Comparison of ENCODE assay signal across 1 cellular context in the genomic region with DNA sequence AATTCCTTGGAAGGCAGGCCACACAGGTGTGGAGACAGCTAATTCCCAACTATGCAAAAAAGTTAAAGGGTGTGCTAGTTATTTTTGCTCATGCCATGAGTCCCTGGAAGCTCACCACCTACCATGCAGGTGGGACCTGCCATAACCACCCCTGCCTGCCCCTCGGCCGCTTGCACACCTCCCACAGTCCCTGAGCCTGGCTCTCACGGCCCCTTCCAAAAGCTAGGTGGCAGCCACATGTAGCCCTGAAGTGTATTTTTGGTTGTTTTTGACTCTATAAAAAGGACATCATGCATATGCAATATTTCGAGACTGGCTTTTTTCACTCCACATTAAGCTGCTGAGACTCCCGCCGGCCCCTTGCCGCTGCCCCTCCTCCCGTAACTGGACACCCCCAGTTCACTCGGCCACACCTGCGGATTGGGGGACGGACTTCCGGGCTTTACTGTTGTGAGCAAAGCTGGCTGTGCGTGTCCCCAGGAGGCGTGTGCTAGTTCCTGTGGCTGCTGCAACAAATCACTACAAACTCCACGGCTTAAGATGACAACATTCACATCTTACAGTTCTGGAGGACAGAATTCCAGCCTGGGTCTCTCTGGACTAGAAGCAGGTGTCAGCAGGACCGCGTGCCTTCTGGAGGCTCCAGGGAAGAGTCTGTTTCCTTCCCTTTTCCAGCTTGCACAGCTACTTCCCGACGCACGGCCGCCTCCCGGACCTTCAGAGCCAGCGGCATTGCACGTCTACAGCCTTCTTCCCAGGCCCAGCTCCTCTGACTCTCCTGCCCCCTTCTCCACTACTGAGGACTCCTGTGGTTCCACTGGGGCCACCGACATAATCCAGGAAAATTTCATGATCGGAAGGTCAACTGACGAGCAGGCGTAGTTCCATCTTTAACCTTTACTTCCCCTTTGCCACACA.
TF ChIP-seq lines count a peak whose summit lies in the region.

No MANE protein-coding gene starts in this region.

TF ChIP-seq in HepG2, 621 proteins besides CTCF, POLR2A, EP300 and RAD21 (continues in another document):
- TF ChIP-seq, protein P1, sequence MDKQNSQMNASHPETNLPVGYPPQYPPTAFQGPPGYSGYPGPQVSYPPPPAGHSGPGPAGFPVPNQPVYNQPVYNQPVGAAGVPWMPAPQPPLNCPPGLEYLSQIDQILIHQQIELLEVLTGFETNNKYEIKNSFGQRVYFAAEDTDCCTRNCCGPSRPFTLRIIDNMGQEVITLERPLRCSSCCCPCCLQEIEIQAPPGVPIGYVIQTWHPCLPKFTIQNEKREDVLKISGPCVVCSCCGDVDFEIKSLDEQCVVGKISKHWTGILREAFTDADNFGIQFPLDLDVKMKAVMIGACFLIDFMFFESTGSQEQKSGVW (CRISPR knock-in tag; IDR thresholded peaks at IDR 0.05; ENCODE audit: borderline replicate concordance) = no peak
- TF ChIP-seq IKZF4 (CRISPR knock-in tag; IDR thresholded peaks at IDR 0.05; ENCODE audit: borderline replicate concordance, low read depth, not compliant biosample characterization) (no peak), FOSL1 (CRISPR knock-in tag; IDR thresholded peaks at IDR 0.05; ENCODE audit: borderline replicate concordance) (no peak), ZNF883 (CRISPR knock-in tag; IDR thresholded peaks at IDR 0.05; ENCODE audit: not compliant biosample characterization) (no peak), GATAD2A (CRISPR knock-in tag; IDR thresholded peaks at IDR 0.05) (peak; percentile 19; the same call in 1 of the 2 replicates), FOXK2 (IDR thresholded peaks at IDR 0.05) (no peak), ZNF569 (CRISPR knock-in tag; IDR thresholded peaks at IDR 0.05; ENCODE audit: borderline replicate concordance) (no peak), ETV5 (CRISPR knock-in tag; IDR thresholded peaks at IDR 0.05; ENCODE audit: borderline replicate concordance) (peak; percentile 23; the same call in 1 of the 2 replicates), ZNF616 (CRISPR knock-in tag; IDR thresholded peaks at IDR 0.05; ENCODE audit: low read depth) (no peak), MATR3 (CRISPR knock-in tag; IDR thresholded peaks at IDR 0.05) (no peak), ZNF143 (CRISPR knock-in tag; IDR thresholded peaks at IDR 0.05) (no peak), ARHGAP35 (CRISPR knock-in tag; IDR thresholded peaks at IDR 0.05; ENCODE audit: borderline replicate concordance) (no peak), POGZ (CRISPR knock-in tag; IDR thresholded peaks at IDR 0.05) (no peak), ZNF549 (CRISPR knock-in tag; IDR thresholded peaks at IDR 0.05) (no peak)
- TF ChIP-seq, protein P2, sequence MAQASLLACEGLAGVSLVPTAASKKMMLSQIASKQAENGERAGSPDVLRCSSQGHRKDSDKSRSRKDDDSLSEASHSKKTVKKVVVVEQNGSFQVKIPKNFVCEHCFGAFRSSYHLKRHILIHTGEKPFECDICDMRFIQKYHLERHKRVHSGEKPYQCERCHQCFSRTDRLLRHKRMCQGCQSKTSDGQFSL (CRISPR knock-in tag; IDR thresholded peaks at IDR 0.05) = no peak
- TF ChIP-seq, protein P3, sequence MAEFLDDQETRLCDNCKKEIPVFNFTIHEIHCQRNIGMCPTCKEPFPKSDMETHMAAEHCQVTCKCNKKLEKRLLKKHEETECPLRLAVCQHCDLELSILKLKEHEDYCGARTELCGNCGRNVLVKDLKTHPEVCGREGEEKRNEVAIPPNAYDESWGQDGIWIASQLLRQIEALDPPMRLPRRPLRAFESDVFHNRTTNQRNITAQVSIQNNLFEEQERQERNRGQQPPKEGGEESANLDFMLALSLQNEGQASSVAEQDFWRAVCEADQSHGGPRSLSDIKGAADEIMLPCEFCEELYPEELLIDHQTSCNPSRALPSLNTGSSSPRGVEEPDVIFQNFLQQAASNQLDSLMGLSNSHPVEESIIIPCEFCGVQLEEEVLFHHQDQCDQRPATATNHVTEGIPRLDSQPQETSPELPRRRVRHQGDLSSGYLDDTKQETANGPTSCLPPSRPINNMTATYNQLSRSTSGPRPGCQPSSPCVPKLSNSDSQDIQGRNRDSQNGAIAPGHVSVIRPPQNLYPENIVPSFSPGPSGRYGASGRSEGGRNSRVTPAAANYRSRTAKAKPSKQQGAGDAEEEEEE (CRISPR knock-in tag; IDR thresholded peaks at IDR 0.05; ENCODE audit: borderline replicate concordance) = no peak
- TF ChIP-seq, protein P4, sequence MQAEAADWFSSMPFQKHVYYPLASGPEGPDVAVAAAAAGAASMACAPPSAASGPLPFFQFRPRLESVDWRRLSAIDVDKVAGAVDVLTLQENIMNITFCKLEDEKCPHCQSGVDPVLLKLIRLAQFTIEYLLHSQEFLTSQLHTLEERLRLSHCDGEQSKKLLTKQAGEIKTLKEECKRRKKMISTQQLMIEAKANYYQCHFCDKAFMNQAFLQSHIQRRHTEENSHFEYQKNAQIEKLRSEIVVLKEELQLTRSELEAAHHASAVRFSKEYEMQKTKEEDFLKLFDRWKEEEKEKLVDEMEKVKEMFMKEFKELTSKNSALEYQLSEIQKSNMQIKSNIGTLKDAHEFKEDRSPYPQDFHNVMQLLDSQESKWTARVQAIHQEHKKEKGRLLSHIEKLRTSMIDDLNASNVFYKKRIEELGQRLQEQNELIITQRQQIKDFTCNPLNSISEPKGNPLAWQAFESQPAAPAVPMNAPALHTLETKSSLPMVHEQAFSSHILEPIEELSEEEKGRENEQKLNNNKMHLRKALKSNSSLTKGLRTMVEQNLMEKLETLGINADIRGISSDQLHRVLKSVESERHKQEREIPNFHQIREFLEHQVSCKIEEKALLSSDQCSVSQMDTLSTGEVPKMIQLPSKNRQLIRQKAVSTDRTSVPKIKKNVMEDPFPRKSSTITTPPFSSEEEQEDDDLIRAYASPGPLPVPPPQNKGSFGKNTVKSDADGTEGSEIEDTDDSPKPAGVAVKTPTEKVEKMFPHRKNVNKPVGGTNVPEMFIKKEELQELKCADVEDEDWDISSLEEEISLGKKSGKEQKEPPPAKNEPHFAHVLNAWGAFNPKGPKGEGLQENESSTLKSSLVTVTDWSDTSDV (CRISPR knock-in tag; IDR thresholded peaks at IDR 0.05) = no peak
- TF ChIP-seq, protein P5, sequence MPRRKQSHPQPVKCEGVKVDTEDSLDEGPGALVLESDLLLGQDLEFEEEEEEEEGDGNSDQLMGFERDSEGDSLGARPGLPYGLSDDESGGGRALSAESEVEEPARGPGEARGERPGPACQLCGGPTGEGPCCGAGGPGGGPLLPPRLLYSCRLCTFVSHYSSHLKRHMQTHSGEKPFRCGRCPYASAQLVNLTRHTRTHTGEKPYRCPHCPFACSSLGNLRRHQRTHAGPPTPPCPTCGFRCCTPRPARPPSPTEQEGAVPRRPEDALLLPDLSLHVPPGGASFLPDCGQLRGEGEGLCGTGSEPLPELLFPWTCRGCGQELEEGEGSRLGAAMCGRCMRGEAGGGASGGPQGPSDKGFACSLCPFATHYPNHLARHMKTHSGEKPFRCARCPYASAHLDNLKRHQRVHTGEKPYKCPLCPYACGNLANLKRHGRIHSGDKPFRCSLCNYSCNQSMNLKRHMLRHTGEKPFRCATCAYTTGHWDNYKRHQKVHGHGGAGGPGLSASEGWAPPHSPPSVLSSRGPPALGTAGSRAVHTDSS (CRISPR knock-in tag; conservative IDR thresholded peaks at IDR 0.05) = no peak
- TF ChIP-seq, protein P6, sequence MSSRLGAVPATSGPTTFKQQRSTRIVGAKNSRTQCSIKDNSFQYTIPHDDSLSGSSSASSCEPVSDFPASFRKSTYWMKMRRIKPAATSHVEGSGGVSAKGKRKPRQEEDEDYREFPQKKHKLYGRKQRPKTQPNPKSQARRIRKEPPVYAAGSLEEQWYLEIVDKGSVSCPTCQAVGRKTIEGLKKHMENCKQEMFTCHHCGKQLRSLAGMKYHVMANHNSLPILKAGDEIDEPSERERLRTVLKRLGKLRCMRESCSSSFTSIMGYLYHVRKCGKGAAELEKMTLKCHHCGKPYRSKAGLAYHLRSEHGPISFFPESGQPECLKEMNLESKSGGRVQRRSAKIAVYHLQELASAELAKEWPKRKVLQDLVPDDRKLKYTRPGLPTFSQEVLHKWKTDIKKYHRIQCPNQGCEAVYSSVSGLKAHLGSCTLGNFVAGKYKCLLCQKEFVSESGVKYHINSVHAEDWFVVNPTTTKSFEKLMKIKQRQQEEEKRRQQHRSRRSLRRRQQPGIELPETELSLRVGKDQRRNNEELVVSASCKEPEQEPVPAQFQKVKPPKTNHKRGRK (CRISPR knock-in tag; IDR thresholded peaks at IDR 0.05) = no peak
- TF ChIP-seq, protein P7, sequence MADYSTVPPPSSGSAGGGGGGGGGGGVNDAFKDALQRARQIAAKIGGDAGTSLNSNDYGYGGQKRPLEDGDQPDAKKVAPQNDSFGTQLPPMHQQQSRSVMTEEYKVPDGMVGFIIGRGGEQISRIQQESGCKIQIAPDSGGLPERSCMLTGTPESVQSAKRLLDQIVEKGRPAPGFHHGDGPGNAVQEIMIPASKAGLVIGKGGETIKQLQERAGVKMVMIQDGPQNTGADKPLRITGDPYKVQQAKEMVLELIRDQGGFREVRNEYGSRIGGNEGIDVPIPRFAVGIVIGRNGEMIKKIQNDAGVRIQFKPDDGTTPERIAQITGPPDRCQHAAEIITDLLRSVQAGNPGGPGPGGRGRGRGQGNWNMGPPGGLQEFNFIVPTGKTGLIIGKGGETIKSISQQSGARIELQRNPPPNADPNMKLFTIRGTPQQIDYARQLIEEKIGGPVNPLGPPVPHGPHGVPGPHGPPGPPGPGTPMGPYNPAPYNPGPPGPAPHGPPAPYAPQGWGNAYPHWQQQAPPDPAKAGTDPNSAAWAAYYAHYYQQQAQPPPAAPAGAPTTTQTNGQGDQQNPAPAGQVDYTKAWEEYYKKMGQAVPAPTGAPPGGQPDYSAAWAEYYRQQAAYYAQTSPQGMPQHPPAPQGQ (CRISPR knock-in tag; IDR thresholded peaks at IDR 0.05; ENCODE audit: borderline replicate concordance) = no peak
- TF ChIP-seq, protein P8, sequence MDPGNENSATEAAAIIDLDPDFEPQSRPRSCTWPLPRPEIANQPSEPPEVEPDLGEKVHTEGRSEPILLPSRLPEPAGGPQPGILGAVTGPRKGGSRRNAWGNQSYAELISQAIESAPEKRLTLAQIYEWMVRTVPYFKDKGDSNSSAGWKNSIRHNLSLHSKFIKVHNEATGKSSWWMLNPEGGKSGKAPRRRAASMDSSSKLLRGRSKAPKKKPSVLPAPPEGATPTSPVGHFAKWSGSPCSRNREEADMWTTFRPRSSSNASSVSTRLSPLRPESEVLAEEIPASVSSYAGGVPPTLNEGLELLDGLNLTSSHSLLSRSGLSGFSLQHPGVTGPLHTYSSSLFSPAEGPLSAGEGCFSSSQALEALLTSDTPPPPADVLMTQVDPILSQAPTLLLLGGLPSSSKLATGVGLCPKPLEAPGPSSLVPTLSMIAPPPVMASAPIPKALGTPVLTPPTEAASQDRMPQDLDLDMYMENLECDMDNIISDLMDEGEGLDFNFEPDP (CRISPR knock-in tag; conservative IDR thresholded peaks at IDR 0.05) = 0 out of 2 replicates have a peak, but pooled peaks have one; percentile 29
- TF ChIP-seq, protein P9, sequence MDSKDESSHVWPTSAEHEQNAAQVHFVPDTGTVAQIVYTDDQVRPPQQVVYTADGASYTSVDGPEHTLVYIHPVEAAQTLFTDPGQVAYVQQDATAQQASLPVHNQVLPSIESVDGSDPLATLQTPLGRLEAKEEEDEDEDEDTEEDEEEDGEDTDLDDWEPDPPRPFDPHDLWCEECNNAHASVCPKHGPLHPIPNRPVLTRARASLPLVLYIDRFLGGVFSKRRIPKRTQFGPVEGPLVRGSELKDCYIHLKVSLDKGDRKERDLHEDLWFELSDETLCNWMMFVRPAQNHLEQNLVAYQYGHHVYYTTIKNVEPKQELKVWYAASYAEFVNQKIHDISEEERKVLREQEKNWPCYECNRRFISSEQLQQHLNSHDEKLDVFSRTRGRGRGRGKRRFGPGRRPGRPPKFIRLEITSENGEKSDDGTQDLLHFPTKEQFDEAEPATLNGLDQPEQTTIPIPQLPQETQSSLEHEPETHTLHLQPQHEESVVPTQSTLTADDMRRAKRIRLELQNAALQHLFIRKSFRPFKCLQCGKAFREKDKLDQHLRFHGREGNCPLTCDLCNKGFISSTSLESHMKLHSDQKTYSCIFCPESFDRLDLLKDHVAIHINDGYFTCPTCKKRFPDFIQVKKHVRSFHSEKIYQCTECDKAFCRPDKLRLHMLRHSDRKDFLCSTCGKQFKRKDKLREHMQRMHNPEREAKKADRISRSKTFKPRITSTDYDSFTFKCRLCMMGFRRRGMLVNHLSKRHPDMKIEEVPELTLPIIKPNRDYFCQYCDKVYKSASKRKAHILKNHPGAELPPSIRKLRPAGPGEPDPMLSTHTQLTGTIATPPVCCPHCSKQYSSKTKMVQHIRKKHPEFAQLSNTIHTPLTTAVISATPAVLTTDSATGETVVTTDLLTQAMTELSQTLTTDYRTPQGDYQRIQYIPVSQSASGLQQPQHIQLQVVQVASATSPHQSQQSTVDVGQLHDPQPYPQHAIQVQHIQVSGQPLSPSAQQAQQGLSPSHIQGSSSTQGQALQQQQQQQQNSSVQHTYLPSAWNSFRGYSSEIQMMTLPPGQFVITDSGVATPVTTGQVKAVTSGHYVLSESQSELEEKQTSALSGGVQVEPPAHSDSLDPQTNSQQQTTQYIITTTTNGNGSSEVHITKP (CRISPR knock-in tag; IDR thresholded peaks at IDR 0.05; ENCODE audit: low read depth) = no peak
- TF ChIP-seq, protein P10, sequence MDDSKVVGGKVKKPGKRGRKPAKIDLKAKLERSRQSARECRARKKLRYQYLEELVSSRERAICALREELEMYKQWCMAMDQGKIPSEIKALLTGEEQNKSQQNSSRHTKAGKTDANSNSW (CRISPR knock-in tag; IDR thresholded peaks at IDR 0.05; ENCODE audit: borderline replicate concordance) = no peak
- TF ChIP-seq, protein P11, sequence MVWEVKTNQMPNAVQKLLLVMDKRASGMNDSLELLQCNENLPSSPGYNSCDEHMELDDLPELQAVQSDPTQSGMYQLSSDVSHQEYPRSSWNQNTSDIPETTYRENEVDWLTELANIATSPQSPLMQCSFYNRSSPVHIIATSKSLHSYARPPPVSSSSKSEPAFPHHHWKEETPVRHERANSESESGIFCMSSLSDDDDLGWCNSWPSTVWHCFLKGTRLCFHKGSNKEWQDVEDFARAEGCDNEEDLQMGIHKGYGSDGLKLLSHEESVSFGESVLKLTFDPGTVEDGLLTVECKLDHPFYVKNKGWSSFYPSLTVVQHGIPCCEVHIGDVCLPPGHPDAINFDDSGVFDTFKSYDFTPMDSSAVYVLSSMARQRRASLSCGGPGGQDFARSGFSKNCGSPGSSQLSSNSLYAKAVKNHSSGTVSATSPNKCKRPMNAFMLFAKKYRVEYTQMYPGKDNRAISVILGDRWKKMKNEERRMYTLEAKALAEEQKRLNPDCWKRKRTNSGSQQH (CRISPR knock-in tag; IDR thresholded peaks at IDR 0.05; ENCODE audit: low read depth) = no peak
